In genomic region chr9:92961627-92962302, GRCh38 we compare ENCODE assay signal across 13 cellular contexts. TPM values are rescaled to one million over a fixed set of nuclear protein-coding genes. Genes with fewer than 3 reads are reported as not detected.
DNase-seq lines count a peak whose midpoint lies in the region; ATAC-seq and TF ChIP-seq lines count a peak whose summit lies in the region.
"Had no signal": no experiment of that assay in that cellular context is flagged by ENCODE, and none has a peak within 500 bp of the region (broad histone marks: within the 10 kb centered on the region; RNA-seq: fewer than 3 reads in every experiment).

No MANE protein-coding gene starts in this region.

- ATAC-seq in HG03097 (IDR thresholded peaks at IDR 0.05; ENCODE audit: low FRiP score, unreplicated experiment), result no peak
- ATAC-seq: HepG2 had no signal

- H3K36me3 ChIP-seq in mucosa of rectum (ENCODE audit: control insufficient read depth in 2 of 2, insufficient read depth in 2 of 2, low read length in 2 of 2), result no peaks in the 10 kb centered on the region

- no peak for TF ChIP-seq CTCF in CD14-positive monocyte (IDR thresholded peaks at IDR 0.05)
- TF ChIP-seq CTCF in coronary artery (IDR thresholded peaks at IDR 0.05), result no peak

- H3K27me3 Mint-ChIP-seq in CD14-positive monocyte (ENCODE audit: low read depth in 3 of 3) (no peaks in the 10 kb centered on the region), IgD-negative memory B cell (no peaks in the 10 kb centered on the region)

- H3K4me3 ChIP-seq in mucosa of rectum (ENCODE audit: low read length in 2 of 2) (no peak overlapping the region), coronary artery (no peak overlapping the region)

- intact Hi-C loops in CD14-positive monocyte (cut with micrococcal nuclease), result loop anchor here (10.0 kb wide), 3 partner anchors 133 to 493 kb away; partner anchors contain the start of genes CARD19 (in 1 of the 2), FAM120A (in 1 of the 2) and FAM120AOS (in 1 of the 2)

- in situ Hi-C loops in G401 (cut with HindIII; ENCODE audit: low sequenced_read_pairs), result no loop called here

- H3K36me3 Mint-ChIP-seq in CD14-positive monocyte, result peaks cover 3 to 21% of the 10 kb centered on the region in 2 donors
- H3K36me3 Mint-ChIP-seq in IgD-negative memory B cell, result no peaks in the 10 kb centered on the region

- H3K4me1 Mint-ChIP-seq in CD14-positive monocyte (peaks cover 28% of the 10 kb centered on the region), IgD-negative memory B cell (peaks cover 16 to 30% (median 21%) of the 10 kb centered on the region in 3 donors)

- H3K4me3 Mint-ChIP-seq in CD14-positive monocyte (no peak overlapping the region), IgD-negative memory B cell (peak overlapping the region in 3 of 4 donors; percentile 16 to 70 (median 49))

- peaks cover 0 to 3% of the 10 kb centered on the region in 2 donors for H3K9me3 ChIP-seq in mucosa of rectum (ENCODE audit: control insufficient read depth in 2 of 2, low read length in 2 of 2)

- no peaks in the 10 kb centered on the region for H3K27me3 ChIP-seq in mucosa of rectum (ENCODE audit: control insufficient read depth in 2 of 2, insufficient read depth in 2 of 2, low read length in 2 of 2)

- H3K27ac ChIP-seq in mucosa of rectum (ENCODE audit: low read depth in 2 of 2, low read length in 2 of 2), result peak overlapping the region; percentile 14 to 58
- no peak overlapping the region for H3K27ac ChIP-seq in coronary artery
- H3K27ac ChIP-seq: C4-2B had no signal

- H3K27ac Mint-ChIP-seq in CD14-positive monocyte (peak overlapping the region in 5 of 7 donors; percentile 19 to 79 (median 73)), IgD-negative memory B cell (peak overlapping the region; percentile 57 to 82 (median 63))

- H3K9me3 Mint-ChIP-seq in CD14-positive monocyte (peaks cover 9 to 12% (median 11%) of the 10 kb centered on the region in 7 donors), IgD-negative memory B cell (peaks cover 0 to 2% (median 0%) of the 10 kb centered on the region in 3 donors)

- DNase-seq in CD14-positive monocyte (ENCODE audit: low spot score) (no peak), HCEC 1CT (no peak), coronary artery (ENCODE audit: low spot score) (no peak), G401 (ENCODE audit: low spot score) (no peak)
- peak; percentile 38 for DNase-seq in activated T-cell treated with anti-CD3 and anti-CD28 coated beads, Interleukin-2, amount 50 U/mL, for 1 hour
- DNase-seq: amygdala, hippocampal formation, NCI-H446 treated with DMSO at 0.1 percent for 48 hours had no signal

- no peak overlapping the region for H3K9ac ChIP-seq in mucosa of rectum (ENCODE audit: low read depth in 1 of 2, low read length in 2 of 2)

- H3K4me1 ChIP-seq in mucosa of rectum (ENCODE audit: control insufficient read depth in 2 of 2, insufficient read depth in 2 of 2, low read length in 2 of 2), result peaks cover 0 to 2% of the 10 kb centered on the region in 2 donors

RNA-seq across cellular contexts. Expression of gene FGD3, which starts 14.4 kb away (rescaled TPM):
- polyA plus RNA-seq in CD14-positive monocyte (10 to 100 TPM; 32.4 to 56.2 TPM), IgD-negative memory B cell (86.1 TPM)
- total RNA-seq in G401 (2014; rRNA removed; shearing (Covaris generic)), result 0.06 TPM in 1 of 2 replicates, not detected in the other

Comparison
In these comparisons a context has a peak if more than half of its experiments do, and no peak if none do; other contexts are left out.
1. H3K4me3 Mint-ChIP-seq: peak in IgD-negative memory B cell (3 of 4); none in CD14-positive monocyte (0 of 2).
2. H3K27ac ChIP-seq: peak in mucosa of rectum (2 of 2); none in coronary artery (0 of 2).